ENCODE assay signal across 8 cellular contexts in the genomic region with DNA sequence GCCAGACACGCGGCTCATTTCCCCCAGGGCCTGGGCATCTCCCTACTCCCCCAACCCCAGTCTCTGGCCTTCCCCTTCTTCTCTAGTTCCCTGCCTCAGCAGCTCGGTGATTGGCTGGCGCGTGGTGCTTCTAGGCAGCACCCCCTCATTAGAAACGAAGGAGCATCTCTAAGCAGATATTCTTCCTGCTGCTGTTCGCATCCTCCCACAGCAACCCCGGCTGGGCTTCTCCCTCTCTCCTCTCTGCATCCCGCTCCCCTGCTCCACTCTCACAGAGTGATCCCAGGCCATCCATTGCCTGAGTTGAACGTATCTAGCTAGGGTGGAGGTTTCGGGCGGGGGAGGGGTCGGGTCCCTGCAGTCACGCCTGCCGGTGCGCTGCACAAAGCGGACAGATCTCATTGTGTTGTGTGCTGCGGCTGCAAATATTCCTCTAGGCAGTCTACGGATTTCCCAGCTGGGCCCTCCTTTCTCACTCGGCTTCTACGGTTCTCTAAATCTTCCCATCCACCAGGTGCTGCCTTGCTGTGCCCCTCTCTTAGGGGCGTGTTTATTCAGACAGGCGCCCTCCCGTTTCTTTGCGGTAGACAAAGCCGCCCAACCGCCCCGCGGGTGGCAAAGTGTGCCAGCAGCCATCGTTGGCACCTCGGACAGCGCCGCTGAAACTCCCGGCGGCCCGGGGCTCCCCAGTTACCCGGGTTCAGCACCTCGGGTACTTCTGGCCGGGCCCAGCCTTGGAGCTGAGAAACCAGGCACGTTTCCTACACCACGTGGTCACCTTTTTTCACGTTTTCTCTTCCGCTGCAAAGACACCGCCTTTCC. TPM values are rescaled to one million over a fixed set of nuclear protein-coding genes. Genes with fewer than 3 reads are reported as not detected.
A peak's percentile ranks its signal among the peaks of the same experiment; 100 is the strongest.
DNase-seq lines count a peak whose midpoint lies in the region; ATAC-seq, FAIRE-seq and TF ChIP-seq lines count a peak whose summit lies in the region.

No MANE protein-coding gene starts in this region.

- H3K9me3 ChIP-seq in endothelial cell of umbilical vein (replicated peaks; ENCODE audit: control insufficient read depth, insufficient read depth, low read length) = no peaks in the 10 kb centered on the region
- no peaks in the 10 kb centered on the region for H3K9me3 ChIP-seq in small intestine (ENCODE audit: control insufficient read depth, low read depth)

- TF ChIP-seq POLR2A in endothelial cell of umbilical vein (IDR thresholded peaks at IDR 0.05; ENCODE audit: low read depth, low read length) = no peak

- H3K4me3 ChIP-seq in endothelial cell of umbilical vein (replicated peaks in 1 of 3; ENCODE audit: insufficient read depth in 1 of 3, low read depth in 1 of 3, low read length in 3 of 3) = no peak overlapping the region
- H3K4me3 ChIP-seq in small intestine (ENCODE audit: low read depth in 1 of 2, low read length in 2 of 2) = no peak overlapping the region

- no peaks in the 10 kb centered on the region for H4K20me1 ChIP-seq in endothelial cell of umbilical vein (replicated peaks; ENCODE audit: control insufficient read depth, extremely low read depth, insufficient read depth, low read length)

- ATAC-seq in GM21423 (IDR thresholded peaks at IDR 0.05; ENCODE audit: unreplicated experiment) = peak; percentile 41

- H3K79me2 ChIP-seq in endothelial cell of umbilical vein (ENCODE audit: control insufficient read depth, insufficient read depth, low read length) = no peaks in the 10 kb centered on the region

- H3K4me1 ChIP-seq in endothelial cell of umbilical vein (ENCODE audit: control insufficient read depth, extremely low read depth, insufficient read depth, low read length) = no peaks in the 10 kb centered on the region
- H3K4me1 ChIP-seq in small intestine (ENCODE audit: control insufficient read depth in 2 of 2, insufficient read depth in 1 of 2, low read depth in 1 of 2, low read length in 1 of 2) = no peaks in the 10 kb centered on the region

- H3K27me3 ChIP-seq in endothelial cell of umbilical vein (ENCODE audit: control insufficient read depth in 2 of 2, insufficient read depth in 2 of 2, low read length in 2 of 2) (peaks cover 31 to 47% of the 10 kb centered on the region in 2 experiments), small intestine (ENCODE audit: control insufficient read depth in 2 of 2, insufficient read depth in 2 of 2, low read length in 2 of 2) (peaks cover 6 to 29% of the 10 kb centered on the region in 2 donors)

- intact Hi-C loops in endothelial cell of umbilical vein (cut with micrococcal nuclease) = no loop called here

- no peak overlapping the region for H2AFZ ChIP-seq in endothelial cell of umbilical vein (ENCODE audit: low read depth, low read length)

- H3K36me3 ChIP-seq in endothelial cell of umbilical vein (ENCODE audit: control insufficient read depth in 2 of 2, extremely low read depth in 1 of 2, insufficient read depth in 2 of 2, low read length in 2 of 2) (no peaks in the 10 kb centered on the region), small intestine (ENCODE audit: control insufficient read depth in 2 of 2, insufficient read depth in 2 of 2, low read length in 2 of 2) (no peaks in the 10 kb centered on the region)

- no peak for TF ChIP-seq CTCF in GM10266 (IDR thresholded peaks at IDR 0.05; ENCODE audit: control insufficient read depth, insufficient read depth, low read depth, missing control alignments)
- no peak for TF ChIP-seq CTCF in endothelial cell of umbilical vein (IDR thresholded peaks at IDR 0.05; ENCODE audit: extremely low read depth in 1 of 2, insufficient read depth in 1 of 2, low read depth in 1 of 2, low read length in 2 of 2)

- WGBS in small intestine, 3 donors = 7 to 8% (median 7%) methylated on average over 43 to 44 of the region's 44 CpGs

- H3K9ac ChIP-seq in endothelial cell of umbilical vein (replicated peaks; ENCODE audit: extremely low read depth, insufficient read depth, low read length) = no peak overlapping the region

- peak; percentile 81 for DNase-seq in GM10266 (ENCODE audit: extremely low spot score)
- peak; percentile 87 for DNase-seq in NCI-H1105 treated with DMSO at 0.1 percent for 48 hours (lab: John Stamatoyannopoulos, UW)
- DNase-seq in endothelial cell of umbilical vein (ENCODE audit: low read depth, low spot score) = no peak
- peak; percentile 25 for DNase-seq in small intestine
- DNase-seq in effector CD8-positive, alpha-beta T cell (lab: John Stamatoyannopoulos, UW) = no peak
- no peak for DNase-seq in NCI-H2196 (lab: John Stamatoyannopoulos, UW; ENCODE audit: unreplicated experiment)
- DNase-seq in SW480 (ENCODE audit: low spot score) = no peak

- no peak overlapping the region for H3K27ac ChIP-seq in endothelial cell of umbilical vein (ENCODE audit: insufficient read depth, low read depth, low read length)
- no peak overlapping the region for H3K27ac ChIP-seq in small intestine (ENCODE audit: low read depth in 1 of 2, low read length in 1 of 2)

- no TSS peak for BruUV-seq in endothelial cell of umbilical vein (replicated peaks; lab: Mats Ljungman, UMichigan)

- no peak for FAIRE-seq in endothelial cell of umbilical vein (lab: Jason Lieb, UNC)
- FAIRE-seq in small intestine (lab: Jason Lieb, UNC) = no peak

- dilution Hi-C loops in endothelial cell of umbilical vein (cut with MboI; ENCODE audit: extremely low pct_ligation_motif_present, low sequenced_read_pairs) = no loop called here

- no peak overlapping the region for H3K4me2 ChIP-seq in endothelial cell of umbilical vein (ENCODE audit: insufficient read depth, low read length)

- no peaks in the 10 kb centered on the region for H3K9me1 ChIP-seq in endothelial cell of umbilical vein (replicated peaks; ENCODE audit: control insufficient read depth, extremely low read depth, insufficient read depth, low read length)

- POLR2A ChIA-PET in endothelial cell of umbilical vein (lab: Charles Lee) = no interaction called here

- CTCF ChIA-PET in endothelial cell of umbilical vein (lab: Charles Lee) = interaction anchor here (0.7 to 1.6 kb wide), 2 partner anchors 195 to 595 kb away, joined by 3 to 7 read pairs; no protein-coding TSS in a partner anchor

TF ChIP-seq in endothelial cell of umbilical vein, 7 proteins besides CTCF, POLR2A, EP300 and RAD21:
- TF ChIP-seq POLR2AphosphoS5 (IDR thresholded peaks at IDR 0.05; ENCODE audit: insufficient read depth, low read depth, low read length) (no peak), EZH2 (IDR thresholded peaks at IDR 0.05; ENCODE audit: borderline replicate concordance, low read depth, low read length, severe bottlenecking) (peak; percentile 52)
TF ChIP-seq in endothelial cell of umbilical vein: peak in this region for 1.

RNA-seq across cellular contexts. Expression of gene CACNA1E, which starts 2.2 kb away (rescaled TPM):
- not detected in 2 replicates for total RNA-seq in endothelial cell of umbilical vein
- polyA plus RNA-seq in endothelial cell of umbilical vein = not detected in 2 replicates
- polyA plus RNA-seq in endothelial cell of umbilical vein (2011; cell fraction: cytosol; rRNA removed) = not detected in 2 replicates
- not detected in 2 replicates for polyA plus RNA-seq in endothelial cell of umbilical vein (2011; cell fraction: nucleus; rRNA removed)
- polyA plus RNA-seq in endothelial cell of umbilical vein (2012) = not detected in 2 replicates
- not detected in 2 replicates for polyA minus RNA-seq in endothelial cell of umbilical vein
- not detected for polyA minus RNA-seq in endothelial cell of umbilical vein (2011; cell fraction: cytosol; rRNA and poly(A)+ RNA removed)
- polyA minus RNA-seq in endothelial cell of umbilical vein (2011; cell fraction: nucleus; rRNA and poly(A)+ RNA removed) = not detected in 2 replicates
- polyA plus RNA-seq in small intestine = under 1 TPM in 1 of 3 donors, not detected in 2; 0.07 TPM

Comparison
In these comparisons a context has a peak if more than half of its experiments do, and no peak if none do; other contexts are left out.
1. DNase-seq: peak in GM10266 (single experiment), NCI-H1105 treated with DMSO at 0.1 percent for 48 hours (single experiment) and small intestine (single experiment); none in endothelial cell of umbilical vein (single experiment), effector CD8-positive, alpha-beta T cell (single experiment), NCI-H2196 (single experiment) and SW480 (single experiment).